8 cellular contexts compared by ENCODE assay signal in the genomic region with DNA sequence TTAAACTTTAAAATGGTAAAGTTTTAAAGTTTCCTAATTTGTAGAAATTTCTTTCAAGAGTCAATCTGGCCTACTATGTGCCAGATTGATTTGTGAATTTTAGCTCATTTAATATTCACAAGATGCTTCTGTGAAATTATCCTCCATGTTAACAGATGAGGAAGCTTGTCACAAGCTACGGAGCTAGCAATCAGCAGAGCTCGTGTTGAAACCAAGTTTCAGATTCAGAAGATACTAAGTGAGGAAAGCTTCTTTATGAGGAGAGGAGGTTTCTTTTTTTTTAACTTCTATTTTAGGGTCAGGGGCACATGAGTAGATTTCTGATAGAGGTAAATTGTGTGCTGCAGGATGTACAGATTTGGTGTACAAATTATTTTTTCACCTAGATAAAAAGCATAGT.
"Had no signal": no experiment of that assay in that cellular context is flagged by ENCODE, and none has a peak within 500 bp of the region (broad histone marks: within the 10 kb centered on the region; RNA-seq: fewer than 3 reads in every experiment).

No MANE protein-coding gene starts in this region.

- H3K27ac Mint-ChIP-seq: IgD-negative memory B cell had no signal

- H3K9me3 Mint-ChIP-seq: IgD-negative memory B cell had no signal

- DNase-seq: IMR-90, KBM-7, KG1 had no signal

- ATAC-seq: HepG2, K562 had no signal

- H3K4me3 ChIP-seq: K562 had no signal

- H3K27ac ChIP-seq: HL-60 had no signal

- FAIRE-seq: HTR-8/SVneo had no signal

- H3K36me3 Mint-ChIP-seq: IgD-negative memory B cell had no signal
